Comparison of ENCODE assay signal across 19 cellular contexts in the genomic region with DNA sequence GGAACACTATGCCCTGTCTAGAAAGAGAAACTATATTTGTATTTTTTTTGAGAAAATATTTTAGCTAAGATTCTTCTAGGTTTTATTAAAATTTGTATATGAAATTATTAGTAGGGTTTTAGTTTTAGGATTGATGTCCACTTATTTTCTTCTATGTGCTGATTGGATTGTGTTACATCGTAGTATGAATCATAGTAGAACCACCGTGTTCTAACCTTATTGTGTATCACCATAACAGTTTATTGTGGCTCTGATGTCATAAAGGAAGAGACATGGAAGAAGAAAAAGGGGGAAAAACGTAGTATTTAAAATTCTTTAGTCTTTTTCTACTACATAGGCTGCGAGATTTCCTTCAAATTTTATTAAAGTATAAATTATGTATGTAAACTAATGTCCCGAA. TPM values are rescaled to one million over a fixed set of nuclear protein-coding genes. Genes with fewer than 3 reads are reported as not detected.
DNase-seq lines count a peak whose midpoint lies in the region; ATAC-seq, FAIRE-seq and TF ChIP-seq lines count a peak whose summit lies in the region.
"Had no signal": no experiment of that assay in that cellular context is flagged by ENCODE, and none has a peak within 500 bp of the region (broad histone marks: within the 10 kb centered on the region; RNA-seq: fewer than 3 reads in every experiment).

No MANE protein-coding gene starts in this region.

- peak overlapping the region; percentile 46 for H3K4me3 Mint-ChIP-seq in CD8-positive, alpha-beta T cell
- H3K4me3 Mint-ChIP-seq in nephron = peak overlapping the region; percentile 18 to 75 (median 68)

- peaks cover 26% of the 10 kb centered on the region for H3K36me3 Mint-ChIP-seq in CD8-positive, alpha-beta T cell
- peaks cover 30% of the 10 kb centered on the region for H3K36me3 Mint-ChIP-seq in nephron (ENCODE audit: low read depth)

- peak overlapping the region; percentile 91 for H3K9ac ChIP-seq in KMS-11
- no peak overlapping the region for H3K9ac ChIP-seq in K562 (ENCODE audit: insufficient read depth in 1 of 2, low read depth in 2 of 2, low read length in 2 of 2)

- H3K79me2 ChIP-seq in KMS-11 (ENCODE audit: insufficient read depth, low read depth) (peaks cover 51% of the 10 kb centered on the region), K562 (ENCODE audit: control insufficient read depth, insufficient read depth, low read length) (peaks cover 11% of the 10 kb centered on the region)

- ATAC-seq in CD8-positive, alpha-beta T cell = no peak
- ATAC-seq in K562 (no peak), GM18867 (IDR thresholded peaks at IDR 0.05; ENCODE audit: unreplicated experiment) (no peak)

- H3K9me3 Mint-ChIP-seq in CD8-positive, alpha-beta T cell = no peaks in the 10 kb centered on the region
- no peaks in the 10 kb centered on the region for H3K9me3 Mint-ChIP-seq in nephron

- no peaks in the 10 kb centered on the region for H3K27me3 Mint-ChIP-seq in CD8-positive, alpha-beta T cell (ENCODE audit: low read depth)
- H3K27me3 Mint-ChIP-seq in nephron (ENCODE audit: low read depth) = no peaks in the 10 kb centered on the region

- no peak overlapping the region for H3K27ac ChIP-seq in CD8-positive, alpha-beta T cell (ENCODE audit: low read depth, low read length)
- H3K27ac ChIP-seq in KMS-11 (peak overlapping the region; percentile 85; the same call in 1 of the 2 replicates), K562 (ENCODE audit: extremely low read depth, low read depth, low read length) (no peak overlapping the region)
- H3K27ac ChIP-seq: C4-2B, GM23248, vagina had no signal

- intact Hi-C loops in CD8-positive, alpha-beta T cell (cut with DNase I, micrococcal nuclease) = loop anchor here (5.0 to 10.0 kb wide), 5 partner anchors 59 to 1906 kb away; partner anchors contain the start of genes SLC35B4 (in 2 of the 2), CHCHD3 (in 1 of the 2) and NUP205 (in 1 of the 2)
- intact Hi-C loops in K562 (cut with micrococcal nuclease) = no loop called here

- peaks cover 57% of the 10 kb centered on the region for H3K4me1 Mint-ChIP-seq in CD8-positive, alpha-beta T cell (ENCODE audit: low read depth)
- H3K4me1 Mint-ChIP-seq in nephron = peaks cover 65% of the 10 kb centered on the region

- POLR2A ChIA-PET in CD8-positive, alpha-beta T cell (lab: Charles Lee) = interaction anchor here (0.6 to 5.0 kb wide), 5 partner anchors 18 to 226 kb away, joined by 3 to 50 read pairs (median 4); partner anchors contain the start of genes CYREN and TMEM140
- POLR2A ChIA-PET in K562 (lab: Yijun Ruan, JAX) = interaction anchor here (1.3 kb wide), 1 partner anchor 8 kb away, joined by 4 read pairs; no protein-coding TSS in a partner anchor

- no peaks in the 10 kb centered on the region for H3K27me3 ChIP-seq in CD8-positive, alpha-beta T cell (ENCODE audit: insufficient read depth, low read length)
- no peaks in the 10 kb centered on the region for H3K27me3 ChIP-seq in KMS-11 (ENCODE audit: insufficient read depth, low read depth)
- H3K27me3 ChIP-seq in K562 (ENCODE audit: control insufficient read depth in 2 of 2, insufficient read depth in 2 of 2, low read length in 2 of 2) = no peaks in the 10 kb centered on the region
- H3K27me3 ChIP-seq: vagina had no signal

- FAIRE-seq in K562 (lab: Jason Lieb, UNC) (no peak), D721Med (lab: Jason Lieb, UNC) (no peak)
- FAIRE-seq: G401.6 had no signal

- TF ChIP-seq POLR2A in K562 (conservative IDR thresholded peaks at IDR 0.05) = no peak

- H3K4me1 ChIP-seq in CD8-positive, alpha-beta T cell (ENCODE audit: insufficient read depth, low read length) = peaks cover 50% of the 10 kb centered on the region
- H3K4me1 ChIP-seq in KMS-11 (ENCODE audit: low read depth, poor library complexity, severe bottlenecking) (peaks cover 59% of the 10 kb centered on the region), K562 (replicated peaks in 1 of 2; ENCODE audit: control insufficient read depth in 2 of 2, insufficient read depth in 2 of 2, low read length in 2 of 2) (peaks cover 9 to 16% of the 10 kb centered on the region in 2 experiments; a peak in 4 of 5 replicates)

- H3K4me2 ChIP-seq in KMS-11 (peak overlapping the region; percentile 74), K562 (ENCODE audit: insufficient read depth, low read length) (no peak overlapping the region)

- no peak for TF ChIP-seq RAD21 in K562 (CRISPR knock-in tag; conservative IDR thresholded peaks at IDR 0.05 in 1 of 2, IDR thresholded peaks at IDR 0.05 in 1 of 2)

- WGBS in K562 (ENCODE audit: insufficient coverage, low coverage, missing lambda C conversion rate) = 68% methylated on average over 5 of the region's 5 CpGs

- CTCF ChIA-PET in CD8-positive, alpha-beta T cell (lab: Charles Lee) = interaction anchor here (1.2 to 3.8 kb wide), 4 partner anchors 12 to 343 kb away, joined by 4 to 43 read pairs (median 11); partner anchors contain the start of gene CYREN
- CTCF ChIA-PET in K562 (lab: Yijun Ruan, JAX; ENCODE audit: low intra/inter-chr PET ratio) = no interaction called here

- TF ChIP-seq EP300 in K562 (IDR thresholded peaks at IDR 0.05; ENCODE audit: low read length) = no peak

- H3K36me3 ChIP-seq in CD8-positive, alpha-beta T cell (ENCODE audit: insufficient read depth, low read length) = no peaks in the 10 kb centered on the region
- H3K36me3 ChIP-seq in KMS-11 (ENCODE audit: insufficient read depth) (peaks cover 5% of the 10 kb centered on the region; the same call in 1 of the 2 replicates), K562 (ENCODE audit: control insufficient read depth, insufficient read depth, low read length) (peaks cover 9% of the 10 kb centered on the region; the same call in 2 of the 3 replicates)
- H3K36me3 ChIP-seq: vagina had no signal

- no peaks in the 10 kb centered on the region for H3K9me1 ChIP-seq in K562 (ENCODE audit: control insufficient read depth, insufficient read depth, low read length)

- H3K27ac Mint-ChIP-seq in CD8-positive, alpha-beta T cell = peak overlapping the region; percentile 69
- peak overlapping the region in 2 of 3 experiments; percentile 20 to 61 for H3K27ac Mint-ChIP-seq in nephron

- no peak for DNase-seq in CD8-positive, alpha-beta T cell
- DNase-seq in K562 (ENCODE audit: extremely low read depth in 1 of 4, low spot score in 3 of 4) (no peak), DMS114 treated with DMSO at 0.1 percent for 48 hours (lab: John Stamatoyannopoulos, UW; ENCODE audit: unreplicated experiment) (no peak), NCI-H1092 treated with DMSO at 0.1 percent for 48 hours (lab: John Stamatoyannopoulos, UW) (no peak), D721Med (ENCODE audit: insufficient read length, low spot score) (no peak)
- DNase-seq: activated CD4-positive, alpha-beta T cell treated with anti-CD3 and anti-CD28 coated beads, Interleukin-2, amount 50 U/mL, for 4 hours; activated naive CD4-positive, alpha-beta T cell treated with anti-CD3 and anti-CD28 coated beads, Interleukin-2, amount 50 U/mL, for 16 hours; caudate nucleus; GM23248; Kasumi-1; NCI-H1930; NCI-H82; Right ventricle myocardium superior had no signal

- in situ Hi-C loops in K562 (cut with MboI) = no loop called here

- TF ChIP-seq CTCF in CD8-positive, alpha-beta T cell (IDR thresholded peaks at IDR 0.05) = no peak
- TF ChIP-seq CTCF in KMS-11 (conservative IDR thresholded peaks at IDR 0.05; ENCODE audit: low read depth, low read length) (no peak), K562 (IDR thresholded peaks at IDR 0.05 in 2 of 3, conservative IDR thresholded peaks at IDR 0.05 in 1 of 3; ENCODE audit: insufficient read depth in 2 of 3, low read depth in 1 of 3, low read length in 3 of 3) (no peak), nephron (IDR thresholded peaks at IDR 0.05; ENCODE audit: unreplicated experiment in 3 of 3) (no peak), D721Med (IDR thresholded peaks at IDR 0.05; ENCODE audit: insufficient read depth, missing control alignments) (no peak)

- H4K20me1 ChIP-seq in KMS-11 (ENCODE audit: insufficient read depth) (no peaks in the 10 kb centered on the region), K562 (replicated peaks; ENCODE audit: control insufficient read depth, insufficient read depth, low read length) (no peaks in the 10 kb centered on the region)

- H3K4me3 ChIP-seq in CD8-positive, alpha-beta T cell (ENCODE audit: low read depth, low read length) = no peak overlapping the region
- no peak overlapping the region for H3K4me3 ChIP-seq in KMS-11 (IDR thresholded peaks at IDR 0.05; ENCODE audit: insufficient read depth, low read depth, low read length)
- H3K4me3 ChIP-seq in K562 = no peak overlapping the region

- no peaks in the 10 kb centered on the region for H3K9me3 ChIP-seq in CD8-positive, alpha-beta T cell (ENCODE audit: low read length)
- no peaks in the 10 kb centered on the region for H3K9me3 ChIP-seq in K562 (replicated peaks; ENCODE audit: control insufficient read depth, insufficient read depth, low read depth, low read length)
- H3K9me3 ChIP-seq: vagina had no signal

- BruUV-seq in K562 (replicated peaks; lab: Mats Ljungman, UMichigan) = no TSS peak

- no peak overlapping the region for H2AFZ ChIP-seq in KMS-11 (ENCODE audit: low read depth)
- H2AFZ ChIP-seq in K562 (ENCODE audit: low read depth, low read length) = no peak overlapping the region
- H2AFZ ChIP-seq: GM23248 had no signal

TF ChIP-seq in K562, 482 proteins besides CTCF, POLR2A, EP300 and RAD21 (continues in another document):
- 0 out of 2 replicates have a peak, but pooled peaks have one; percentile 23 for TF ChIP-seq GATAD2B (IDR thresholded peaks at IDR 0.05; ENCODE audit: borderline replicate concordance)

RNA-seq across cellular contexts. Expression of gene AGBL3, which starts 1.9 kb away (rescaled TPM):
- total RNA-seq in CD8-positive, alpha-beta T cell = 1 to 10 TPM; 2.7 to 2.8 TPM
- 3.1 and 5.6 TPM in 2 replicates for total RNA-seq in K562 (2011; cell fraction: chromatin; rRNA removed; ENCODE audit: low replicate concordance)
- total RNA-seq in K562 (2011; cell fraction: nucleolus; rRNA removed) = 0.92 and 1.2 TPM in 2 replicates
- total RNA-seq in K562 (2011; cell fraction: nucleoplasm; rRNA removed) = 3.9 and 6.5 TPM in 2 replicates
- total RNA-seq in K562 (2014; rRNA removed) (0.54 and 0.73 TPM in 2 replicates), K562 (2014; rRNA removed; fragmentation: Illumina TruSeq; extraction: Trizol) (1.7 and 2.4 TPM in 2 replicates), K562 (2015; rRNA removed; fragmentation: Illumina TruSeq; extraction: Trizol) (1.5 and 1.8 TPM in 2 replicates), K562 (2021) (2.1 and 2.9 TPM in 2 replicates)
- polyA plus RNA-seq in K562 (2011; rRNA removed) (1.9 and 2.5 TPM in 2 replicates), K562 (2014; fragmentation: Illumina TruSeq; extraction: Trizol) (2.0 TPM in 2 replicates), K562 (2014; fragmentation: Nextera tagmentation; extraction: Ambion mirVana) (under 1 TPM; 0.71 to 0.75 TPM), K562 (2014; rRNA removed) (1.4 and 1.8 TPM in 2 replicates)
- polyA plus RNA-seq in K562 (2011; cell fraction: cytosol; rRNA removed) = 0.51 and 0.66 TPM in 2 replicates
- polyA plus RNA-seq in K562 (2011; cell fraction: nucleus; rRNA removed) = 1.7 and 1.9 TPM in 2 replicates
- 0.98 and 2.4 TPM in 2 replicates for polyA plus RNA-seq in K562 (2012)
- 1.5 and 1.6 TPM in 2 replicates for polyA minus RNA-seq in K562 (2011; rRNA and poly(A)+ RNA removed)
- not detected in 2 replicates for polyA minus RNA-seq in K562 (2011; cell fraction: cytosol; rRNA and poly(A)+ RNA removed)
- polyA minus RNA-seq in K562 (2011; cell fraction: nucleus; rRNA and poly(A)+ RNA removed) = 2.0 and 4.6 TPM in 2 replicates
